ENCODE assay signal across 1 cellular context in the genomic region with DNA sequence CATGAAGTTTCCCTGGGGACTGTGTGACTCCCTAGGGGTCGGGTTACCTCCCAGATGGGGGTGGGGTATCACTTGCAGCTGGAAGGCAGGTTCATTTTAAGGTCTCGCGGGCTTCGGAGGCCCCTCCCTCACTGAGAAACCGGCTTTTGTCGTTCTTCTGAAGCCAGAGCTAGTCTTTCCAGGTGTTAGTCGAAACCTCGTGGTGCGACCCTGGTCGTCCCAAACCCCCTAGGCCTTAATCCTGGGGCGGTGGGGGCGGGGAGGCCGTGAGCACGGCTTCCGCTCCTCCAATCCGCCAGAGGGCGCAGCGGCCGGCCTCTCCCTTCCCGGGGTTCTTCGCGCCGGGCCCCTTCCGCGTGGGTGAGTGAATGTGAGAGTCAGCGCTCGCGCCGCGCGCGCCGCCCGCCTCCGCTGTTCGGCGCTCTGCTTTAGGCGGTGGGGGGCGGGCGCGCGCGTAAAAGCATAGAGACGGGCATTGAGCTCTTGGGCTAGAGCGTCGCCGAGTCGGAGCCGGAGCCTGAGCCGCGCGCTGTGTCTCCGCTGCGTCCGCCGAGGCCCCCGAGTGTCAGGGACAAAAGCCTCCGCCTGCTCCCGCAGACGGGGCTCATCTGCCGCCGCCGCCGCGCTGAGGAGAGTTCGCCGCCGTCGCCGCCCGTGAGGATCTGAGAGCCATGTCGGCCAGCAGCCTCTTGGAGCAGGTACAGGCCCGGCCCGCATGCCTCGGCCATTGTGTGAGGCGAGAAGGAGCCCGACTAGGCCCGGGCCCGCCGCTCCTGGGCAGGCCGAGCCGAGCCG.
TF ChIP-seq lines count a peak whose summit lies in the region.

Gene YTHDF2, plus strand, starts transcription at position 491 of the 795 bp plus-strand sequence. Its CDS starts 181 bp downstream, at position 672.

TF ChIP-seq in K562, 482 proteins besides CTCF, POLR2A, EP300 and RAD21 (continued from another document and continues in another):
- TF ChIP-seq, protein P1, sequence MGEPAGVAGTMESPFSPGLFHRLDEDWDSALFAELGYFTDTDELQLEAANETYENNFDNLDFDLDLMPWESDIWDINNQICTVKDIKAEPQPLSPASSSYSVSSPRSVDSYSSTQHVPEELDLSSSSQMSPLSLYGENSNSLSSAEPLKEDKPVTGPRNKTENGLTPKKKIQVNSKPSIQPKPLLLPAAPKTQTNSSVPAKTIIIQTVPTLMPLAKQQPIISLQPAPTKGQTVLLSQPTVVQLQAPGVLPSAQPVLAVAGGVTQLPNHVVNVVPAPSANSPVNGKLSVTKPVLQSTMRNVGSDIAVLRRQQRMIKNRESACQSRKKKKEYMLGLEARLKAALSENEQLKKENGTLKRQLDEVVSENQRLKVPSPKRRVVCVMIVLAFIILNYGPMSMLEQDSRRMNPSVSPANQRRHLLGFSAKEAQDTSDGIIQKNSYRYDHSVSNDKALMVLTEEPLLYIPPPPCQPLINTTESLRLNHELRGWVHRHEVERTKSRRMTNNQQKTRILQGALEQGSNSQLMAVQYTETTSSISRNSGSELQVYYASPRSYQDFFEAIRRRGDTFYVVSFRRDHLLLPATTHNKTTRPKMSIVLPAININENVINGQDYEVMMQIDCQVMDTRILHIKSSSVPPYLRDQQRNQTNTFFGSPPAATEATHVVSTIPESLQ (CRISPR knock-in tag; IDR thresholded peaks at IDR 0.05), result no peak; the same call in 1 of the 2 replicates
- TF ChIP-seq, protein P2, sequence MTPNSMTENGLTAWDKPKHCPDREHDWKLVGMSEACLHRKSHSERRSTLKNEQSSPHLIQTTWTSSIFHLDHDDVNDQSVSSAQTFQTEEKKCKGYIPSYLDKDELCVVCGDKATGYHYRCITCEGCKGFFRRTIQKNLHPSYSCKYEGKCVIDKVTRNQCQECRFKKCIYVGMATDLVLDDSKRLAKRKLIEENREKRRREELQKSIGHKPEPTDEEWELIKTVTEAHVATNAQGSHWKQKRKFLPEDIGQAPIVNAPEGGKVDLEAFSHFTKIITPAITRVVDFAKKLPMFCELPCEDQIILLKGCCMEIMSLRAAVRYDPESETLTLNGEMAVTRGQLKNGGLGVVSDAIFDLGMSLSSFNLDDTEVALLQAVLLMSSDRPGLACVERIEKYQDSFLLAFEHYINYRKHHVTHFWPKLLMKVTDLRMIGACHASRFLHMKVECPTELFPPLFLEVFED (CRISPR knock-in tag; conservative IDR thresholded peaks at IDR 0.05), result no peak
- TF ChIP-seq, protein P3, sequence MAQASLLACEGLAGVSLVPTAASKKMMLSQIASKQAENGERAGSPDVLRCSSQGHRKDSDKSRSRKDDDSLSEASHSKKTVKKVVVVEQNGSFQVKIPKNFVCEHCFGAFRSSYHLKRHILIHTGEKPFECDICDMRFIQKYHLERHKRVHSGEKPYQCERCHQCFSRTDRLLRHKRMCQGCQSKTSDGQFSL (CRISPR knock-in tag; IDR thresholded peaks at IDR 0.05), result peak; percentile 79
- TF ChIP-seq, protein P3 (tag; IDR thresholded peaks at IDR 0.05), result peak in 1 of 2 experiments; percentile 69; a peak in 2 of 4 replicates
- TF ChIP-seq PTBP1 (IDR thresholded peaks at IDR 0.05; ENCODE audit: low read depth, low read length), result peak; percentile 26; the same call in 1 of the 2 replicates
- peak; percentile 65 for TF ChIP-seq RFX1 (IDR thresholded peaks at IDR 0.05)
- TF ChIP-seq, protein P4, sequence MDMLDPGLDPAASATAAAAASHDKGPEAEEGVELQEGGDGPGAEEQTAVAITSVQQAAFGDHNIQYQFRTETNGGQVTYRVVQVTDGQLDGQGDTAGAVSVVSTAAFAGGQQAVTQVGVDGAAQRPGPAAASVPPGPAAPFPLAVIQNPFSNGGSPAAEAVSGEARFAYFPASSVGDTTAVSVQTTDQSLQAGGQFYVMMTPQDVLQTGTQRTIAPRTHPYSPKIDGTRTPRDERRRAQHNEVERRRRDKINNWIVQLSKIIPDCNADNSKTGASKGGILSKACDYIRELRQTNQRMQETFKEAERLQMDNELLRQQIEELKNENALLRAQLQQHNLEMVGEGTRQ (CRISPR knock-in tag; IDR thresholded peaks at IDR 0.05), result no peak; the same call in 1 of the 2 replicates
- peak; percentile 99 for TF ChIP-seq ZBTB7A (IDR thresholded peaks at IDR 0.05; ENCODE audit: borderline replicate concordance, control insufficient read depth, low read depth, low read length)
- TF ChIP-seq HNRNPLL (IDR thresholded peaks at IDR 0.05; ENCODE audit: low read depth, low read length, poor library complexity, severe bottlenecking), result peak; percentile 79
- peak; percentile 67 for TF ChIP-seq DIDO1 (tag; IDR thresholded peaks at IDR 0.05; ENCODE audit: low read depth)
- peak; percentile 71 to 81 for TF ChIP-seq E2F6 (IDR thresholded peaks at IDR 0.05; ENCODE audit: borderline replicate concordance in 1 of 2, extremely low read depth in 1 of 2, insufficient read depth in 1 of 2, insufficient read length in 1 of 2, low read depth in 1 of 2, low read length in 1 of 2, poor library complexity in 1 of 2, severe bottlenecking in 1 of 2)
- TF ChIP-seq ZNF408 (CRISPR knock-in tag; IDR thresholded peaks at IDR 0.05; ENCODE audit: low read depth), result peak; percentile 94; the same call in 1 of the 2 replicates
- peak; percentile 84; the same call in 1 of the 2 replicates for TF ChIP-seq HDAC8 (tag; IDR thresholded peaks at IDR 0.05)
- TF ChIP-seq DEAF1 (CRISPR knock-in tag; IDR thresholded peaks at IDR 0.05), result peak; percentile 22; the same call in 1 of the 2 replicates
- no peak for TF ChIP-seq HNRNPH1 (optimal IDR thresholded peaks at IDR 0.05; ENCODE audit: low read depth, low read length)
- TF ChIP-seq ZBED1 (IDR thresholded peaks at IDR 0.05), result no peak; the same call in 1 of the 2 replicates
- TF ChIP-seq, protein P5, sequence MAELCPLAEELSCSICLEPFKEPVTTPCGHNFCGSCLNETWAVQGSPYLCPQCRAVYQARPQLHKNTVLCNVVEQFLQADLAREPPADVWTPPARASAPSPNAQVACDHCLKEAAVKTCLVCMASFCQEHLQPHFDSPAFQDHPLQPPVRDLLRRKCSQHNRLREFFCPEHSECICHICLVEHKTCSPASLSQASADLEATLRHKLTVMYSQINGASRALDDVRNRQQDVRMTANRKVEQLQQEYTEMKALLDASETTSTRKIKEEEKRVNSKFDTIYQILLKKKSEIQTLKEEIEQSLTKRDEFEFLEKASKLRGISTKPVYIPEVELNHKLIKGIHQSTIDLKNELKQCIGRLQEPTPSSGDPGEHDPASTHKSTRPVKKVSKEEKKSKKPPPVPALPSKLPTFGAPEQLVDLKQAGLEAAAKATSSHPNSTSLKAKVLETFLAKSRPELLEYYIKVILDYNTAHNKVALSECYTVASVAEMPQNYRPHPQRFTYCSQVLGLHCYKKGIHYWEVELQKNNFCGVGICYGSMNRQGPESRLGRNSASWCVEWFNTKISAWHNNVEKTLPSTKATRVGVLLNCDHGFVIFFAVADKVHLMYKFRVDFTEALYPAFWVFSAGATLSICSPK (IDR thresholded peaks at IDR 0.05; ENCODE audit: borderline replicate concordance), result peak; percentile 24; the same call in 1 of the 2 replicates
- TF ChIP-seq ARID3A (IDR thresholded peaks at IDR 0.05; ENCODE audit: borderline replicate concordance, low read depth, low read length), result peak; percentile 31; the same call in 1 of the 2 replicates
- TF ChIP-seq ILF3 (IDR thresholded peaks at IDR 0.05; ENCODE audit: borderline replicate concordance), result no peak; the same call in 1 of the 2 replicates
- peak; percentile 48; the same call in 1 of the 2 replicates for TF ChIP-seq E2F3 (CRISPR knock-in tag; IDR thresholded peaks at IDR 0.05)
- TF ChIP-seq, protein P6, sequence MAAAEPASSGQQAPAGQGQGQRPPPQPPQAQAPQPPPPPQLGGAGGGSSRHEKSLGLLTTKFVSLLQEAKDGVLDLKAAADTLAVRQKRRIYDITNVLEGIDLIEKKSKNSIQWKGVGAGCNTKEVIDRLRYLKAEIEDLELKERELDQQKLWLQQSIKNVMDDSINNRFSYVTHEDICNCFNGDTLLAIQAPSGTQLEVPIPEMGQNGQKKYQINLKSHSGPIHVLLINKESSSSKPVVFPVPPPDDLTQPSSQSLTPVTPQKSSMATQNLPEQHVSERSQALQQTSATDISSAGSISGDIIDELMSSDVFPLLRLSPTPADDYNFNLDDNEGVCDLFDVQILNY (CRISPR knock-in tag; IDR thresholded peaks at IDR 0.05), result peak; percentile 53; the same call in 1 of the 2 replicates
- TF ChIP-seq PHTF2 (CRISPR knock-in tag; IDR thresholded peaks at IDR 0.05), result no peak
- peak; percentile 46 to 91; a peak in 2 of 4 replicates for TF ChIP-seq MLLT1 (IDR thresholded peaks at IDR 0.05)
- TF ChIP-seq DLX4 (CRISPR knock-in tag; IDR thresholded peaks at IDR 0.05), result no peak
- TF ChIP-seq FOXP1 (CRISPR knock-in tag; IDR thresholded peaks at IDR 0.05), result peak; percentile 91; the same call in 1 of the 2 replicates
- TF ChIP-seq ZNF134 (CRISPR knock-in tag; conservative IDR thresholded peaks at IDR 0.05), result no peak
- TF ChIP-seq GABPB2 (CRISPR knock-in tag; conservative IDR thresholded peaks at IDR 0.05), result no peak
- TF ChIP-seq KLF13 (tag; IDR thresholded peaks at IDR 0.05; ENCODE audit: borderline replicate concordance, low read depth), result peak; percentile 75
- TF ChIP-seq FOXJ2 (tag; IDR thresholded peaks at IDR 0.05), result no peak
- peak; percentile 69 to 87 for TF ChIP-seq TRIM24 (IDR thresholded peaks at IDR 0.05)
- no peak for TF ChIP-seq CREB3 (tag; conservative IDR thresholded peaks at IDR 0.05; ENCODE audit: low read depth)
- TF ChIP-seq, protein P7, sequence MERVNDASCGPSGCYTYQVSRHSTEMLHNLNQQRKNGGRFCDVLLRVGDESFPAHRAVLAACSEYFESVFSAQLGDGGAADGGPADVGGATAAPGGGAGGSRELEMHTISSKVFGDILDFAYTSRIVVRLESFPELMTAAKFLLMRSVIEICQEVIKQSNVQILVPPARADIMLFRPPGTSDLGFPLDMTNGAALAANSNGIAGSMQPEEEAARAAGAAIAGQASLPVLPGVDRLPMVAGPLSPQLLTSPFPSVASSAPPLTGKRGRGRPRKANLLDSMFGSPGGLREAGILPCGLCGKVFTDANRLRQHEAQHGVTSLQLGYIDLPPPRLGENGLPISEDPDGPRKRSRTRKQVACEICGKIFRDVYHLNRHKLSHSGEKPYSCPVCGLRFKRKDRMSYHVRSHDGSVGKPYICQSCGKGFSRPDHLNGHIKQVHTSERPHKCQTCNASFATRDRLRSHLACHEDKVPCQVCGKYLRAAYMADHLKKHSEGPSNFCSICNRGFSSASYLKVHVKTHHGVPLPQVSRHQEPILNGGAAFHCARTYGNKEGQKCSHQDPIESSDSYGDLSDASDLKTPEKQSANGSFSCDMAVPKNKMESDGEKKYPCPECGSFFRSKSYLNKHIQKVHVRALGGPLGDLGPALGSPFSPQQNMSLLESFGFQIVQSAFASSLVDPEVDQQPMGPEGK (CRISPR knock-in tag; IDR thresholded peaks at IDR 0.05; ENCODE audit: borderline replicate concordance), result no peak
